ENCODE assay signal across 1 cellular context in the genomic region with DNA sequence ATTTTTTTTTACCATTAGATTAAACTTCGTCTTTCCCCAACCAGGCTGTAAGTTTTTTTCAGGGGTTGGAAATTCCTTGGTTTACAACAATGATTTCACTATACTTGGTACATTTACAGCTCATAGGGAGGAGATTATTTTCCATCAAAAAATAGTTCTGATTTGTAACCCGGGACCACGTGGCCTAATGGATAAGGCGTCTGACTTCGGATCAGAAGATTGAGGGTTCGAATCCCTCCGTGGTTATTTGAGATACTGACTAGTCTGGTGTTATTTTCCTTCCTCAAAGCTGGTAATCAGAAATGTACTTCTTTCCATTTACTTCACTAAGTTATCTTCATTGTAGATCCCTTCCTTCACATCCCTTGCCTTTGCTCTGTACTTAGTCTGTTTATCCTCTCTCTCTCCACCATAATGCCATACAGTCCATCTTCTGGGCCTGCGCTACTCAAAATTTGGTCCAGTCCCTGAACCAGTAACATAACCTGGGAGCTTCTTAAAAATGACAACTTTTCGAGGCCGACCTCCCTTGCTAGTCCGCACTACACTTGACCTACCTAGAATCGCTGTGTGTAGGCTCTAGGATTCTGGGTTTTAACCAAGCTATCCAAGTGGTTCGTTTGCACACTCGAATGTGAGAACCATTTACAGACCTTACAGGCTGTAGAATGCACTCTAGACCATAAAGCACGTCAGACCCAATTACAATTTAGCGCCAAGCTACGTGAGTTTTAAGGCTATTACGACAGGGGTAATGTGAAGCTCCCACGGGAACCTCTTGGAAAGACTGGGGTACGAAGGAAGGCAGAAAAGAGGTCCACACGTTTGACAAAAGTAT.
TF ChIP-seq lines count a peak whose summit lies in the region.

No MANE protein-coding gene starts in this region.

TF ChIP-seq in K562, 482 proteins besides CTCF, POLR2A, EP300 and RAD21 (continued from another document):
- TF ChIP-seq, protein P1, sequence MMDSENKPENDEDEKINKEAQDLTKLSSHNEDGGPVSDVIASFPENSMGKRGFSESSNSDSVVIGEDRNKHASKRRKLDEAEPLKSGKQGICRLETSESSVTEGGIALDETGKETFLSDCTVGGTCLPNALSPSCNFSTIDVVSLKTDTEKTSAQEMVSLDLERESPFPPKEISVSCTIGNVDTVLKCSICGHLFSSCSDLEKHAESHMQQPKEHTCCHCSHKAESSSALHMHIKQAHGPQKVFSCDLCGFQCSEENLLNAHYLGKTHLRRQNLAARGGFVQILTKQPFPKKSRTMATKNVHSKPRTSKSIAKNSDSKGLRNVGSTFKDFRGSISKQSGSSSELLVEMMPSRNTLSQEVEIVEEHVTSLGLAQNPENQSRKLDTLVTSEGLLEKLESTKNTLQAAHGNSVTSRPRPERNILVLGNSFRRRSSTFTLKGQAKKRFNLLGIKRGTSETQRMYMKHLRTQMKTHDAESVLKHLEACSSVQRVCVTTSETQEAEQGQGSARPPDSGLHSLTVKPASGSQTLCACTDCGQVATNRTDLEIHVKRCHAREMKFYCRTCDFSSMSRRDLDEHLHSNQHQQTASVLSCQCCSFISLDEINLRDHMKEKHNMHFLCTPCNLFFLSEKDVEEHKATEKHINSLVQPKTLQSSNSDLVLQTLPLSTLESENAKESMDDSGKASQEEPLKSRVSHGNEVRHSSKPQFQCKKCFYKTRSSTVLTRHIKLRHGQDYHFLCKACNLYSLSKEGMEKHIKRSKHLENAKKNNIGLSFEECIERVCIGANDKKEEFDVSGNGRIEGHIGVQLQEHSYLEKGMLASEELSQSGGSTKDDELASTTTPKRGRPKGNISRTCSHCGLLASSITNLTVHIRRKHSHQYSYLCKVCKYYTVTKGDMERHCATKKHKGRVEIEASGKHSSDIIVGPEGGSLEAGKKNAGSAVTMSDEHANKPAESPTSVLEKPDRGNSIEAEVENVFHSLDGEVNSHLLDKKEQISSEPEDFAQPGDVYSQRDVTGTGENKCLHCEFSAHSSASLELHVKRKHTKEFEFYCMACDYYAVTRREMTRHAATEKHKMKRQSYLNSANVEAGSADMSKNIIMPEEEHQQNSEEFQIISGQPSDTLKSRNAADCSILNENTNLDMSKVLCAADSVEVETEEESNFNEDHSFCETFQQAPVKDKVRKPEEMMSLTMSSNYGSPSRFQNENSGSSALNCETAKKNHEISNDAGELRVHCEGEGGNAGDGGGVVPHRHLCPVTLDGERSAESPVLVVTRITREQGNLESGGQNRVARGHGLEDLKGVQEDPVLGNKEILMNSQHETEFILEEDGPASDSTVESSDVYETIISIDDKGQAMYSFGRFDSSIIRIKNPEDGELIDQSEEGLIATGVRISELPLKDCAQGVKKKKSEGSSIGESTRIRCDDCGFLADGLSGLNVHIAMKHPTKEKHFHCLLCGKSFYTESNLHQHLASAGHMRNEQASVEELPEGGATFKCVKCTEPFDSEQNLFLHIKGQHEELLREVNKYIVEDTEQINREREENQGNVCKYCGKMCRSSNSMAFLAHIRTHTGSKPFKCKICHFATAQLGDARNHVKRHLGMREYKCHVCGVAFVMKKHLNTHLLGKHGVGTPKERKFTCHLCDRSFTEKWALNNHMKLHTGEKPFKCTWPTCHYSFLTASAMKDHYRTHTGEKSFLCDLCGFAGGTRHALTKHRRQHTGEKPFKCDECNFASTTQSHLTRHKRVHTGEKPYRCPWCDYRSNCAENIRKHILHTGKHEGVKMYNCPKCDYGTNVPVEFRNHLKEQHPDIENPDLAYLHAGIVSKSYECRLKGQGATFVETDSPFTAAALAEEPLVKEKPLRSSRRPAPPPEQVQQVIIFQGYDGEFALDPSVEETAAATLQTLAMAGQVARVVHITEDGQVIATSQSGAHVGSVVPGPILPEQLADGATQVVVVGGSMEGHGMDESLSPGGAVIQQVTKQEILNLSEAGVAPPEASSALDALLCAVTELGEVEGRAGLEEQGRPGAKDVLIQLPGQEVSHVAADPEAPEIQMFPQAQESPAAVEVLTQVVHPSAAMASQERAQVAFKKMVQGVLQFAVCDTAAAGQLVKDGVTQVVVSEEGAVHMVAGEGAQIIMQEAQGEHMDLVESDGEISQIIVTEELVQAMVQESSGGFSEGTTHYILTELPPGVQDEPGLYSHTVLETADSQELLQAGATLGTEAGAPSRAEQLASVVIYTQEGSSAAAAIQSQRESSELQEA (IDR thresholded peaks at IDR 0.05; ENCODE audit: low read depth) = peak; percentile 70
- TF ChIP-seq, protein P2, sequence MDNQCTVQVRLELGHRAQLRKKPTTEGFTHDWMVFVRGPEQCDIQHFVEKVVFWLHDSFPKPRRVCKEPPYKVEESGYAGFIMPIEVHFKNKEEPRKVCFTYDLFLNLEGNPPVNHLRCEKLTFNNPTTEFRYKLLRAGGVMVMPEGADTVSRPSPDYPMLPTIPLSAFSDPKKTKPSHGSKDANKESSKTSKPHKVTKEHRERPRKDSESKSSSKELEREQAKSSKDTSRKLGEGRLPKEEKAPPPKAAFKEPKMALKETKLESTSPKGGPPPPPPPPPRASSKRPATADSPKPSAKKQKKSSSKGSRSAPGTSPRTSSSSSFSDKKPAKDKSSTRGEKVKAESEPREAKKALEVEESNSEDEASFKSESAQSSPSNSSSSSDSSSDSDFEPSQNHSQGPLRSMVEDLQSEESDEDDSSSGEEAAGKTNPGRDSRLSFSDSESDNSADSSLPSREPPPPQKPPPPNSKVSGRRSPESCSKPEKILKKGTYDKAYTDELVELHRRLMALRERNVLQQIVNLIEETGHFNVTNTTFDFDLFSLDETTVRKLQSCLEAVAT (IDR thresholded peaks at IDR 0.05) = no peak; a peak in 1 of 4 replicates
- TF ChIP-seq MBD2 (IDR thresholded peaks at IDR 0.05; ENCODE audit: borderline replicate concordance, low read depth) (no peak), HNRNPUL1 (IDR thresholded peaks at IDR 0.05; ENCODE audit: low read length) (no peak), CC2D1A (IDR thresholded peaks at IDR 0.05) (peak; percentile 60; the same call in 1 of the 2 replicates), TRIM24 (IDR thresholded peaks at IDR 0.05) (0 out of 4 replicates have a peak, but pooled peaks of 1 of the 2 experiments have one; percentile 21)
- TF ChIP-seq, protein P3, sequence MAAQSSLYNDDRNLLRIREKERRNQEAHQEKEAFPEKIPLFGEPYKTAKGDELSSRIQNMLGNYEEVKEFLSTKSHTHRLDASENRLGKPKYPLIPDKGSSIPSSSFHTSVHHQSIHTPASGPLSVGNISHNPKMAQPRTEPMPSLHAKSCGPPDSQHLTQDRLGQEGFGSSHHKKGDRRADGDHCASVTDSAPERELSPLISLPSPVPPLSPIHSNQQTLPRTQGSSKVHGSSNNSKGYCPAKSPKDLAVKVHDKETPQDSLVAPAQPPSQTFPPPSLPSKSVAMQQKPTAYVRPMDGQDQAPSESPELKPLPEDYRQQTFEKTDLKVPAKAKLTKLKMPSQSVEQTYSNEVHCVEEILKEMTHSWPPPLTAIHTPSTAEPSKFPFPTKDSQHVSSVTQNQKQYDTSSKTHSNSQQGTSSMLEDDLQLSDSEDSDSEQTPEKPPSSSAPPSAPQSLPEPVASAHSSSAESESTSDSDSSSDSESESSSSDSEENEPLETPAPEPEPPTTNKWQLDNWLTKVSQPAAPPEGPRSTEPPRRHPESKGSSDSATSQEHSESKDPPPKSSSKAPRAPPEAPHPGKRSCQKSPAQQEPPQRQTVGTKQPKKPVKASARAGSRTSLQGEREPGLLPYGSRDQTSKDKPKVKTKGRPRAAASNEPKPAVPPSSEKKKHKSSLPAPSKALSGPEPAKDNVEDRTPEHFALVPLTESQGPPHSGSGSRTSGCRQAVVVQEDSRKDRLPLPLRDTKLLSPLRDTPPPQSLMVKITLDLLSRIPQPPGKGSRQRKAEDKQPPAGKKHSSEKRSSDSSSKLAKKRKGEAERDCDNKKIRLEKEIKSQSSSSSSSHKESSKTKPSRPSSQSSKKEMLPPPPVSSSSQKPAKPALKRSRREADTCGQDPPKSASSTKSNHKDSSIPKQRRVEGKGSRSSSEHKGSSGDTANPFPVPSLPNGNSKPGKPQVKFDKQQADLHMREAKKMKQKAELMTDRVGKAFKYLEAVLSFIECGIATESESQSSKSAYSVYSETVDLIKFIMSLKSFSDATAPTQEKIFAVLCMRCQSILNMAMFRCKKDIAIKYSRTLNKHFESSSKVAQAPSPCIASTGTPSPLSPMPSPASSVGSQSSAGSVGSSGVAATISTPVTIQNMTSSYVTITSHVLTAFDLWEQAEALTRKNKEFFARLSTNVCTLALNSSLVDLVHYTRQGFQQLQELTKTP (IDR thresholded peaks at IDR 0.05; ENCODE audit: low read depth in 1 of 2, partially characterized antibody in 2 of 2) = peak; percentile 35 to 84
- TF ChIP-seq, protein P4, sequence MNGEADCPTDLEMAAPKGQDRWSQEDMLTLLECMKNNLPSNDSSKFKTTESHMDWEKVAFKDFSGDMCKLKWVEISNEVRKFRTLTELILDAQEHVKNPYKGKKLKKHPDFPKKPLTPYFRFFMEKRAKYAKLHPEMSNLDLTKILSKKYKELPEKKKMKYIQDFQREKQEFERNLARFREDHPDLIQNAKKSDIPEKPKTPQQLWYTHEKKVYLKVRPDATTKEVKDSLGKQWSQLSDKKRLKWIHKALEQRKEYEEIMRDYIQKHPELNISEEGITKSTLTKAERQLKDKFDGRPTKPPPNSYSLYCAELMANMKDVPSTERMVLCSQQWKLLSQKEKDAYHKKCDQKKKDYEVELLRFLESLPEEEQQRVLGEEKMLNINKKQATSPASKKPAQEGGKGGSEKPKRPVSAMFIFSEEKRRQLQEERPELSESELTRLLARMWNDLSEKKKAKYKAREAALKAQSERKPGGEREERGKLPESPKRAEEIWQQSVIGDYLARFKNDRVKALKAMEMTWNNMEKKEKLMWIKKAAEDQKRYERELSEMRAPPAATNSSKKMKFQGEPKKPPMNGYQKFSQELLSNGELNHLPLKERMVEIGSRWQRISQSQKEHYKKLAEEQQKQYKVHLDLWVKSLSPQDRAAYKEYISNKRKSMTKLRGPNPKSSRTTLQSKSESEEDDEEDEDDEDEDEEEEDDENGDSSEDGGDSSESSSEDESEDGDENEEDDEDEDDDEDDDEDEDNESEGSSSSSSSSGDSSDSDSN (IDR thresholded peaks at IDR 0.05; ENCODE audit: borderline replicate concordance in 1 of 2, low read depth in 2 of 2, low read length in 2 of 2) = peak in 1 of 2 experiments; percentile 83; a peak in 1 of 4 replicates
